Comparison of ENCODE assay signal across 26 cellular contexts in genomic region chr12:12281134-12281533, GRCh38.
"Had no signal": no experiment of that assay in that cellular context is flagged by ENCODE, and none has a peak within 500 bp of the region (broad histone marks: within the 10 kb centered on the region; RNA-seq: fewer than 3 reads in every experiment).

No MANE protein-coding gene starts in this region.

- H3K9me3 ChIP-seq: colonic mucosa had no signal

- H3K27me3 Mint-ChIP-seq: brain had no signal

- H3K4me1 Mint-ChIP-seq: activated CD4-positive, alpha-beta memory T cell treated with anti-CD3 and anti-CD28 coated beads, Interleukin-2, amount 10 ng/mL, durations not matched to agents 7 days and 5 days; activated CD4-positive, alpha-beta T cell treated with anti-CD3 and anti-CD28 coated beads, Interleukin-2, amount 10 ng/mL, durations not matched to agents 7 days and 5 days; activated naive CD4-positive, alpha-beta T cell treated with anti-CD3 and anti-CD28 coated beads, Interleukin-2, amount 10 ng/mL, durations not matched to agents 7 days and 5 days; activated naive CD8-positive, alpha-beta T cell treated with anti-CD3 and anti-CD28 coated beads, Interleukin-2, amount 10 ng/mL, durations not matched to agents 7 days and 5 days had no signal

- H3K27ac ChIP-seq: ascending aorta, breast epithelium, cardiac muscle cell, colonic mucosa had no signal

- H3K4me1 ChIP-seq: breast epithelium, colonic mucosa had no signal

- H3K27ac Mint-ChIP-seq: activated CD4-positive, alpha-beta memory T cell treated with anti-CD3 and anti-CD28 coated beads, Interleukin-2, amount 10 ng/mL, durations not matched to agents 7 days and 5 days; activated CD4-positive, alpha-beta T cell treated with anti-CD3 and anti-CD28 coated beads, Interleukin-2, amount 10 ng/mL, durations not matched to agents 7 days and 5 days; activated naive CD4-positive, alpha-beta T cell treated with anti-CD3 and anti-CD28 coated beads, Interleukin-2, amount 10 ng/mL, durations not matched to agents 7 days and 5 days; activated naive CD8-positive, alpha-beta T cell treated with anti-CD3 and anti-CD28 coated beads, Interleukin-2, amount 10 ng/mL, durations not matched to agents 7 days and 5 days; activated T-cell treated with anti-CD3 and anti-CD28 coated beads, Interleukin-2, amount 50 U/mL, for 24 hours; activated T-cell treated with anti-CD3 and anti-CD28 coated beads, Interleukin-2, amount 50 U/mL, for 72 hours had no signal

- ATAC-seq: activated naive CD4-positive, alpha-beta T cell treated with anti-CD3 and anti-CD28 coated beads, Interleukin-2, amount 50 U/mL, for 72 hours; activated T-cell treated with anti-CD3 and anti-CD28 coated beads, Interleukin-2, amount 50 U/mL, for 72 hours; esophagus mucosa had no signal

- H3K36me3 ChIP-seq: ascending aorta, breast epithelium, cardiac muscle cell, colonic mucosa had no signal

- DNase-seq: activated CD4-positive, alpha-beta memory T cell treated with anti-CD3 and anti-CD28 coated beads, Interleukin-2, amount 10 ng/mL, durations not matched to agents 7 days and 5 days; activated CD4-positive, alpha-beta T cell treated with anti-CD3 and anti-CD28 coated beads for 1 hour; activated CD4-positive, alpha-beta T cell treated with anti-CD3 and anti-CD28 coated beads for 4 hours; activated CD4-positive, alpha-beta T cell treated with anti-CD3 and anti-CD28 coated beads, Interleukin-2, amount 10 ng/mL, durations not matched to agents 7 days and 5 days; activated CD4-positive, alpha-beta T cell treated with anti-CD3 and anti-CD28 coated beads, Interleukin-2, amount 50 U/mL, for 4 hours; activated CD8-positive, alpha-beta memory T cell treated with anti-CD3 and anti-CD28 coated beads, Interleukin-2, amount 50 U/mL, for 48 hours; activated gamma-delta T cell; activated naive CD4-positive, alpha-beta T cell; activated naive CD4-positive, alpha-beta T cell treated with anti-CD3 and anti-CD28 coated beads, Interleukin-2, amount 10 ng/mL, durations not matched to agents 7 days and 5 days; activated naive CD8-positive, alpha-beta T cell treated with anti-CD3 and anti-CD28 coated beads, Interleukin-2, amount 10 ng/mL, durations not matched to agents 7 days and 5 days; activated T-cell treated with anti-CD3 and anti-CD28 coated beads for 4 hours; activated T-cell treated with anti-CD3 and anti-CD28 coated beads, Interleukin-2, amount 50 U/mL, for 24 hours; activated T-cell treated with anti-CD3 and anti-CD28 coated beads, Interleukin-2, amount 50 U/mL, for 72 hours; central memory CD4-positive, alpha-beta T cell; cerebellar nuclear complex; colonic mucosa; effector CD8-positive, alpha-beta T cell; foreskin fibroblast; head of caudate nucleus; T-helper 2 cell had no signal

- H3K4me3 Mint-ChIP-seq: activated CD4-positive, alpha-beta memory T cell treated with anti-CD3 and anti-CD28 coated beads, Interleukin-2, amount 10 ng/mL, durations not matched to agents 7 days and 5 days; activated CD4-positive, alpha-beta T cell treated with anti-CD3 and anti-CD28 coated beads, Interleukin-2, amount 10 ng/mL, durations not matched to agents 7 days and 5 days; activated naive CD4-positive, alpha-beta T cell treated with anti-CD3 and anti-CD28 coated beads, Interleukin-2, amount 10 ng/mL, durations not matched to agents 7 days and 5 days; activated naive CD8-positive, alpha-beta T cell treated with anti-CD3 and anti-CD28 coated beads, Interleukin-2, amount 10 ng/mL, durations not matched to agents 7 days and 5 days; activated T-cell treated with anti-CD3 and anti-CD28 coated beads, Interleukin-2, amount 50 U/mL, for 24 hours; activated T-cell treated with anti-CD3 and anti-CD28 coated beads, Interleukin-2, amount 50 U/mL, for 72 hours; brain had no signal

- H3K36me3 Mint-ChIP-seq: activated naive CD4-positive, alpha-beta T cell treated with anti-CD3 and anti-CD28 coated beads, Interleukin-2, amount 10 ng/mL, durations not matched to agents 7 days and 5 days; activated naive CD8-positive, alpha-beta T cell treated with anti-CD3 and anti-CD28 coated beads, Interleukin-2, amount 10 ng/mL, durations not matched to agents 7 days and 5 days had no signal

- H3K9me3 Mint-ChIP-seq: activated CD4-positive, alpha-beta memory T cell treated with anti-CD3 and anti-CD28 coated beads, Interleukin-2, amount 10 ng/mL, durations not matched to agents 7 days and 5 days had no signal

- H3K27me3 ChIP-seq: ascending aorta, breast epithelium, cardiac muscle cell, colonic mucosa had no signal

- H3K4me3 ChIP-seq: ascending aorta, breast epithelium, cardiac muscle cell, colonic mucosa had no signal
